11 cellular contexts compared by ENCODE assay signal in the genomic region with DNA sequence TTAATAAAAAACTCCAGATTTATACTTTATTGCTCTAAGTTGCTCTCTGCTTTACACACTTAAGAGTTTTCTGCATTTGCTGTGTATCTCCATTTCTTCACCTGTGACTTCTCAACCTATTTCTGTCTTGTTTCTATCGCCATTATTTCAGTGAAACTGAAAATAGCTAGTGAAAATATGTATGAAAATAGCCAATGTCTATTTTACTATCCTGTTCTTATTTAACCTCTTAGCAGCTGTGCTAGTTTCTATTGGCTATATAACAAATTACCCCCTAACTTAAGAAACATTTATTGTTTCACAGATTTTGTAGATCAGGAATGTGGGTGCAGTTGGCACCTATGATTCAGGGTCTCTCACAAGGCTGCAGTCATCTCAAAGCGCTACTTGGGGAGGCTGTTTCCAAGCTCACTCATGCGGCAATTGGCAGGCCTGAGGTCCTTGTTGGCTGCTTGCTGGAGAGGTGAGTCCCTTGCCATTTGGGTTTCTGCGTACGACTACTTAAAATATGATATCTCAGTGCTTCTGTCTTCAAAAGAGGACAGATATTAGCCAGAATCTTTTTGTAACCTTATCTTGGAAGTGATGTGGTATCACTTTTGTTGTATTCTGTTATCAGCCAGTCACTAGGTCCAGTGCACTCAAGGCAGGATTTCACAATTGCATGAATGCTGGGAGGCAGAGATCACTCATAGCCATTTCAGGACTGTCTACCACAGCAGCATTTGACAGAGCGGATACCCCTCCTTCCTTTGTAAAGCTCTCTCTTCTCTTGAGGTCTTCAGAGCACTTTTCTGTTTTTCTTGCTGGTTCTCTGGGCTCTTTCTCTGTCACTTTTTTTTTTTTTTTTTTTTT. TPM values are rescaled to one million over a fixed set of nuclear protein-coding genes. Genes with fewer than 3 reads are reported as not detected.
DNase-seq lines count a peak whose midpoint lies in the region; ATAC-seq and TF ChIP-seq lines count a peak whose summit lies in the region.
"Had no signal": no experiment of that assay in that cellular context is flagged by ENCODE, and none has a peak within 500 bp of the region (broad histone marks: within the 10 kb centered on the region; RNA-seq: fewer than 3 reads in every experiment).

No MANE protein-coding gene starts in this region.

- H3K4me2 ChIP-seq in Karpas-422 (ENCODE audit: low read depth, low read length, poor library complexity, severe bottlenecking) = peak overlapping the region; percentile 66

- H3K27me3 ChIP-seq in Karpas-422 (ENCODE audit: low read length) (no peaks in the 10 kb centered on the region), right cardiac atrium (ENCODE audit: control insufficient read depth, insufficient read depth) (no peaks in the 10 kb centered on the region), spleen (replicated peaks in 1 of 7) (no peaks in the 10 kb centered on the region)

- WGBS in right cardiac atrium = 55% methylated on average over 6 of the region's 6 CpGs
- 69 to 90% (median 81%) methylated on average over 6 of the region's 6 CpGs for WGBS in spleen, 5 donors

- H3K9me2 ChIP-seq in Karpas-422 (replicated peaks; ENCODE audit: insufficient read depth, low read length) = no peaks in the 10 kb centered on the region

- no peaks in the 10 kb centered on the region for H3K36me3 ChIP-seq in Karpas-422 (ENCODE audit: insufficient read depth, low read length)
- peaks cover 0 to 11% (median 4%) of the 10 kb centered on the region in 6 donors for H3K36me3 ChIP-seq in spleen

- TF ChIP-seq POLR2A in spleen (IDR thresholded peaks at IDR 0.05) (no peak), GM18505 (IDR thresholded peaks at IDR 0.05; ENCODE audit: borderline replicate concordance, extremely low read depth, insufficient read depth, insufficient read length) (no peak)

- H3K9ac ChIP-seq in Karpas-422 (ENCODE audit: low read length) = peak overlapping the region; percentile 40; the same call in 1 of the 2 replicates

- H2AFZ ChIP-seq in Karpas-422 (ENCODE audit: low read length) = no peak overlapping the region

- H3K4me1 ChIP-seq in Karpas-422 (ENCODE audit: low read length) = peaks cover 21% of the 10 kb centered on the region
- H3K4me1 ChIP-seq in right cardiac atrium (ENCODE audit: control insufficient read depth, insufficient read depth, low read length) = no peaks in the 10 kb centered on the region
- peaks cover 0 to 53% (median 18%) of the 10 kb centered on the region in 6 donors for H3K4me1 ChIP-seq in spleen

- peaks cover 7% of the 10 kb centered on the region for H4K20me1 ChIP-seq in Karpas-422 (ENCODE audit: insufficient read depth, low read depth, low read length)

- H3K9me3 ChIP-seq in Karpas-422 (ENCODE audit: low read length) (no peaks in the 10 kb centered on the region), right cardiac atrium (ENCODE audit: control insufficient read depth, low read length) (no peaks in the 10 kb centered on the region), spleen (no peaks in the 10 kb centered on the region)
- H3K9me3 ChIP-seq: mucosa of descending colon had no signal

- intact Hi-C loops in right cardiac atrium (cut with DNase I) = no loop called here
- intact Hi-C loops in spleen (cut with DNase I; ENCODE audit: low total_unique reads) = no loop called here

- DNase-seq in GM10266 (ENCODE audit: extremely low spot score) = peak; percentile 44
- DNase-seq in Karpas-422 = peak; percentile 52
- DNase-seq in right cardiac atrium = no peak
- DNase-seq in OCI-M2 (lab: John Stamatoyannopoulos, UW; ENCODE audit: unreplicated experiment) = no peak
- DNase-seq in spleen = no peak
- DNase-seq in mesenteric fat pad (ENCODE audit: low spot score) = no peak
- DNase-seq: activated CD4-positive, alpha-beta memory T cell treated with anti-CD3 and anti-CD28 coated beads, Interleukin-2, amount 10 ng/mL, durations not matched to agents 7 days and 5 days; mucosa of descending colon; NCI-H1436 treated with DMSO at 0.1 percent for 48 hours had no signal

- peak overlapping the region; percentile 9; the same call in 1 of the 2 replicates for H3K4me3 ChIP-seq in Karpas-422 (ENCODE audit: low read length)
- H3K4me3 ChIP-seq in right cardiac atrium (ENCODE audit: low read length) = no peak overlapping the region
- peak overlapping the region in 1 of 8 donors; percentile 23 for H3K4me3 ChIP-seq in spleen
- H3K4me3 ChIP-seq: mucosa of descending colon had no signal

- no peaks in the 10 kb centered on the region for H3K79me2 ChIP-seq in Karpas-422 (ENCODE audit: low read length)

- ATAC-seq in GM21515 (IDR thresholded peaks at IDR 0.05; ENCODE audit: unreplicated experiment) (peak; percentile 63), right cardiac atrium (peak; percentile 80 to 81), GM18505 (IDR thresholded peaks at IDR 0.05; ENCODE audit: unreplicated experiment) (no peak)
- ATAC-seq: mucosa of descending colon had no signal

- no peak overlapping the region for H3K27ac ChIP-seq in Karpas-422 (ENCODE audit: low read length)
- peak overlapping the region; percentile 71 for H3K27ac ChIP-seq in right cardiac atrium (ENCODE audit: low read length)
- H3K27ac ChIP-seq in spleen = peak overlapping the region in 1 of 8 donors; percentile 22

- TF ChIP-seq CTCF in GM10266 (IDR thresholded peaks at IDR 0.05; ENCODE audit: control insufficient read depth, insufficient read depth, low read depth, missing control alignments) (no peak), spleen (IDR thresholded peaks at IDR 0.05 in 8 of 11, conservative IDR thresholded peaks at IDR 0.05 in 3 of 11) (no peak)

RNA-seq across cellular contexts. Expression of a gene that starts 7.2 kb away (rescaled TPM):
- 20.3 and 30.3 TPM in 2 replicates for total RNA-seq in Karpas-422 (2014; rRNA removed; shearing (Covaris generic); ENCODE audit: low replicate concordance)
- total RNA-seq in right cardiac atrium (10 to 100 TPM; 62.4 to 71.4 (median 65.1) TPM), spleen (10 to 100 TPM; 31.1 to 73.4 (median 44.2) TPM), mesenteric fat pad (81.1 TPM)
- polyA plus RNA-seq in right cardiac atrium (15.0 TPM), spleen (1 to 10 TPM; 1.2 to 4.5 (median 1.2) TPM)

RNA-seq across cellular contexts. Expression of a gene that starts 48.8 kb away (rescaled TPM):
- total RNA-seq in Karpas-422 (2014; rRNA removed; shearing (Covaris generic); ENCODE audit: low replicate concordance) = 14.9 and 23.5 TPM in 2 replicates
- total RNA-seq in right cardiac atrium (1 to 10 TPM; 8.1 to 10.0 (median 9.3) TPM), spleen (10 to 100 TPM in 6 of 7 donors, 1 to 10 TPM in 1; 9.1 to 19.5 (median 16.7) TPM), mesenteric fat pad (6.9 TPM)
- polyA plus RNA-seq in right cardiac atrium (4.3 TPM), spleen (1 to 10 TPM; 4.6 to 8.2 (median 6.8) TPM)

Comparison
In these comparisons a context has a peak if more than half of its experiments do, and no peak if none do; other contexts are left out.
1. DNase-seq: peak in GM10266 (single experiment) and Karpas-422 (single experiment); none in right cardiac atrium (0 of 3), OCI-M2 (single experiment), spleen (single experiment) and mesenteric fat pad (single experiment).